In genomic region chr6:6758546-6758914, GRCh38 we compare ENCODE assay signal across 18 cellular contexts.
A peak's percentile ranks its signal among the peaks of the same experiment; 100 is the strongest.
DNase-seq lines count a peak whose midpoint lies in the region; ATAC-seq and TF ChIP-seq lines count a peak whose summit lies in the region.
"Had no signal": no experiment of that assay in that cellular context is flagged by ENCODE, and none has a peak within 500 bp of the region (broad histone marks: within the 10 kb centered on the region; RNA-seq: fewer than 3 reads in every experiment).

No MANE protein-coding gene starts in this region.

- no peaks in the 10 kb centered on the region for H3K36me3 ChIP-seq in HUES48 (ENCODE audit: control insufficient read depth, insufficient read depth, low read length)
- no peaks in the 10 kb centered on the region for H3K36me3 ChIP-seq in mucosa of descending colon (ENCODE audit: low read depth)
- H3K36me3 ChIP-seq in smooth muscle cell (ENCODE audit: low read depth) = no peaks in the 10 kb centered on the region

- no peaks in the 10 kb centered on the region for H3K79me2 ChIP-seq in smooth muscle cell (ENCODE audit: low read depth)

- no peaks in the 10 kb centered on the region for H4K20me1 ChIP-seq in smooth muscle cell (ENCODE audit: low read depth)

- H3K9me3 ChIP-seq in HUES48 (ENCODE audit: control insufficient read depth, insufficient read depth, low read length) (no peaks in the 10 kb centered on the region), mucosa of descending colon (no peaks in the 10 kb centered on the region), smooth muscle cell (replicated peaks; ENCODE audit: low read depth) (no peaks in the 10 kb centered on the region)

- ATAC-seq in mucosa of descending colon (peak; percentile 47), HG03159 (IDR thresholded peaks at IDR 0.05; ENCODE audit: unreplicated experiment) (no peak)
- ATAC-seq: activated CD4-positive, CD25-positive, alpha-beta regulatory T cell treated with anti-CD3 and anti-CD28 coated beads, Interleukin-2, amount 50 U/mL, for 24 hours; activated CD8-positive, alpha-beta T cell treated with anti-CD3 and anti-CD28 coated beads, Interleukin-2, amount 10 ng/mL, durations not matched to agents 7 days and 5 days; CD8-positive, alpha-beta T cell; PC-3 had no signal

- WGBS in smooth muscle cell (ENCODE audit: low lambda C conversion rate) = 68% methylated on average over 3 of the region's 3 CpGs

- no peak overlapping the region for H3K4me3 Mint-ChIP-seq in endothelial cell (ENCODE audit: unreplicated experiment)
- H3K4me3 Mint-ChIP-seq: activated CD8-positive, alpha-beta T cell treated with anti-CD3 and anti-CD28 coated beads, Interleukin-2, amount 10 ng/mL, durations not matched to agents 7 days and 5 days; CD8-positive, alpha-beta T cell had no signal

- H3K27me3 ChIP-seq in HUES48 (ENCODE audit: control insufficient read depth, insufficient read depth, low read length) = no peaks in the 10 kb centered on the region
- H3K27me3 ChIP-seq in smooth muscle cell (ENCODE audit: low read depth) = no peaks in the 10 kb centered on the region

- no peaks in the 10 kb centered on the region for H3K9me3 Mint-ChIP-seq in endothelial cell (ENCODE audit: unreplicated experiment)
- H3K9me3 Mint-ChIP-seq: CD8-positive, alpha-beta T cell; naive B cell had no signal

- peaks cover 17% of the 10 kb centered on the region for H3K4me1 ChIP-seq in HUES48 (ENCODE audit: control insufficient read depth, insufficient read depth, low read length)
- peaks cover 15% of the 10 kb centered on the region for H3K4me1 ChIP-seq in mucosa of descending colon (ENCODE audit: low read depth)
- peaks cover 11% of the 10 kb centered on the region for H3K4me1 ChIP-seq in smooth muscle cell (ENCODE audit: low read depth)

- peaks cover 21% of the 10 kb centered on the region for H3K4me1 Mint-ChIP-seq in endothelial cell (ENCODE audit: unreplicated experiment)

- H3K27ac ChIP-seq in HUES48 (ENCODE audit: low read depth, low read length) (peak overlapping the region; percentile 71), smooth muscle cell (ENCODE audit: low read depth) (no peak overlapping the region)

- intact Hi-C loops in mucosa of descending colon (cut with DNase I, micrococcal nuclease) = no loop called here
- intact Hi-C loops in posterior vena cava (cut with DNase I) = no loop called here

- H3K9ac ChIP-seq in HUES48 (ENCODE audit: low read depth, low read length) (no peak overlapping the region), smooth muscle cell (ENCODE audit: low read depth) (no peak overlapping the region)

- H3K36me3 Mint-ChIP-seq in endothelial cell (ENCODE audit: low read depth, unreplicated experiment) = no peaks in the 10 kb centered on the region
- H3K36me3 Mint-ChIP-seq: CD8-positive, alpha-beta T cell; naive B cell had no signal

- no peak for DNase-seq in endothelial cell (ENCODE audit: low spot score)
- DNase-seq in mucosa of descending colon = no peak
- DNase-seq in smooth muscle cell (lab: John Stamatoyannopoulos, UW; ENCODE audit: unreplicated experiment) = no peak
- DNase-seq in posterior vena cava (ENCODE audit: low spot score) = no peak
- DNase-seq in NCI-H2081 (lab: John Stamatoyannopoulos, UW) = no peak
- DNase-seq in NK-92 (lab: John Stamatoyannopoulos, UW; ENCODE audit: unreplicated experiment) = no peak
- DNase-seq: activated T-cell treated with anti-CD3 and anti-CD28 coated beads, Interleukin-2, amount 50 U/mL, for 1 hour; GF-D8; Right ventricle myocardium superior had no signal

- TF ChIP-seq CTCF in endothelial cell (IDR thresholded peaks at IDR 0.05; ENCODE audit: unreplicated experiment) (no peak), mucosa of descending colon (IDR thresholded peaks at IDR 0.05) (no peak), smooth muscle cell (IDR thresholded peaks at IDR 0.05; ENCODE audit: borderline replicate concordance, insufficient read depth, poor library complexity, severe bottlenecking) (no peak)

- H3K27ac Mint-ChIP-seq in endothelial cell (ENCODE audit: unreplicated experiment) = peak overlapping the region; percentile 93
- H3K27ac Mint-ChIP-seq: activated CD8-positive, alpha-beta T cell treated with anti-CD3 and anti-CD28 coated beads, Interleukin-2, amount 10 ng/mL, durations not matched to agents 7 days and 5 days; CD8-positive, alpha-beta T cell had no signal

- peaks cover 1% of the 10 kb centered on the region for H3K27me3 Mint-ChIP-seq in endothelial cell (ENCODE audit: unreplicated experiment)

- H2AFZ ChIP-seq in smooth muscle cell (ENCODE audit: low read depth) = peak overlapping the region; percentile 53

- peaks cover 7% of the 10 kb centered on the region for H3F3A ChIP-seq in smooth muscle cell (ENCODE audit: low read depth)

- H3K4me2 ChIP-seq in smooth muscle cell = no peak overlapping the region

- peak overlapping the region; percentile 42 for H3K4me3 ChIP-seq in HUES48 (ENCODE audit: low read depth, low read length)
- no peak overlapping the region for H3K4me3 ChIP-seq in mucosa of descending colon
- H3K4me3 ChIP-seq in smooth muscle cell = no peak overlapping the region
- H3K4me3 ChIP-seq: lung, skin epidermis had no signal
